ENCODE assay signal across 1 cellular context in genomic region chr16:10939649-10940206, GRCh38.
TF ChIP-seq lines count a peak whose summit lies in the region.

No MANE protein-coding gene starts in this region.

TF ChIP-seq in endothelial cell of umbilical vein, 7 proteins besides CTCF, POLR2A, EP300 and RAD21:
- no peak for TF ChIP-seq EZH2 (IDR thresholded peaks at IDR 0.05; ENCODE audit: borderline replicate concordance, low read depth, low read length, severe bottlenecking)
- no peak for TF ChIP-seq MAX (IDR thresholded peaks at IDR 0.05; ENCODE audit: insufficient read depth, insufficient read length)
- no peak for TF ChIP-seq FOS (IDR thresholded peaks at IDR 0.05; ENCODE audit: borderline replicate concordance, insufficient read depth, low read length)
- TF ChIP-seq GATA2 (IDR thresholded peaks at IDR 0.05; ENCODE audit: insufficient read depth, insufficient read length, low read depth, low read length) = no peak
- no peak for TF ChIP-seq MYC (IDR thresholded peaks at IDR 0.05; ENCODE audit: low read depth, low read length)
- TF ChIP-seq POLR2AphosphoS5 (IDR thresholded peaks at IDR 0.05; ENCODE audit: insufficient read depth, low read depth, low read length) = no peak
- no peak for TF ChIP-seq JUN (IDR thresholded peaks at IDR 0.05; ENCODE audit: borderline replicate concordance, insufficient read depth, insufficient read length, low read depth)
